26 cellular contexts compared by ENCODE assay signal in genomic region chrX:111543212-111543762, GRCh38. TPM values are rescaled to one million over a fixed set of nuclear protein-coding genes. Genes with fewer than 3 reads are reported as not detected.
"Had no signal": no experiment of that assay in that cellular context is flagged by ENCODE, and none has a peak within 500 bp of the region (broad histone marks: within the 10 kb centered on the region; RNA-seq: fewer than 3 reads in every experiment).

No MANE protein-coding gene starts in this region.

- H3K27ac ChIP-seq: left lung, neutrophil, ovary, prostate gland, testis, vagina had no signal

- H3K27me3 Mint-ChIP-seq: activated CD4-positive, alpha-beta memory T cell treated with anti-CD3 and anti-CD28 coated beads, Interleukin-2, amount 10 ng/mL, durations not matched to agents 7 days and 5 days; activated naive CD8-positive, alpha-beta T cell treated with anti-CD3 and anti-CD28 coated beads, Interleukin-2, amount 10 ng/mL, durations not matched to agents 7 days and 5 days; stimulated activated naive B cell treated with anti-CD40 and anti-IgM and Interleukin-4, amounts not matched to agents 10 μg/mL and 1 μg/mL and 100 μg/mL, for 72 hours had no signal

- ATAC-seq: activated T-cell treated with anti-CD3 and anti-CD28 coated beads, Interleukin-2, amount 50 U/mL, for 72 hours; left lung; natural killer cell; stimulated activated naive B cell treated with anti-CD40 and anti-IgM and Interleukin-4, amounts not matched to agents 10 μg/mL and 1 μg/mL and 100 μg/mL, for 72 hours had no signal

- H3K36me3 ChIP-seq: left lung, neutrophil, ovary, prostate gland, vagina had no signal

- H3K27me3 ChIP-seq: left lung, neutrophil, ovary, testis, vagina had no signal

- H3K4me3 Mint-ChIP-seq: activated CD4-positive, alpha-beta memory T cell treated with anti-CD3 and anti-CD28 coated beads, Interleukin-2, amount 10 ng/mL, durations not matched to agents 7 days and 5 days; activated naive CD4-positive, alpha-beta T cell treated with anti-CD3 and anti-CD28 coated beads for 36 hours; activated naive CD8-positive, alpha-beta T cell treated with anti-CD3 and anti-CD28 coated beads, Interleukin-2, amount 10 ng/mL, durations not matched to agents 7 days and 5 days; activated T-cell treated with anti-CD3 and anti-CD28 coated beads, Interleukin-2, amount 50 U/mL, for 72 hours; natural killer cell; stimulated activated naive B cell treated with anti-CD40 and anti-IgM and Interleukin-4, amounts not matched to agents 10 μg/mL and 1 μg/mL and 100 μg/mL, for 72 hours had no signal

- H3K4me3 ChIP-seq: left lung, ovary, prostate gland, testis, vagina had no signal

- H3K27ac Mint-ChIP-seq: activated CD4-positive, alpha-beta memory T cell treated with anti-CD3 and anti-CD28 coated beads, Interleukin-2, amount 10 ng/mL, durations not matched to agents 7 days and 5 days; activated naive CD4-positive, alpha-beta T cell treated with anti-CD3 and anti-CD28 coated beads for 36 hours; activated naive CD8-positive, alpha-beta T cell treated with anti-CD3 and anti-CD28 coated beads, Interleukin-2, amount 10 ng/mL, durations not matched to agents 7 days and 5 days; activated T-cell treated with anti-CD3 and anti-CD28 coated beads, Interleukin-2, amount 50 U/mL, for 72 hours; natural killer cell; stimulated activated naive B cell treated with anti-CD40 and anti-IgM and Interleukin-4, amounts not matched to agents 10 μg/mL and 1 μg/mL and 100 μg/mL, for 72 hours had no signal

- H3K9me3 ChIP-seq: left lung, neutrophil, ovary, prostate gland, testis, vagina had no signal

- DNase-seq: activated CD4-positive, alpha-beta memory T cell treated with anti-CD3 and anti-CD28 coated beads, Interleukin-2, amount 10 ng/mL, durations not matched to agents 7 days and 5 days; activated CD4-positive, alpha-beta T cell treated with anti-CD3 and anti-CD28 coated beads for 48 hours; activated effector memory CD4-positive, alpha-beta T cell treated with Interleukin-2 at 50 U/mL for 16 hours; activated naive CD4-positive, alpha-beta T cell treated with anti-CD3 and anti-CD28 coated beads for 36 hours; activated naive CD8-positive, alpha-beta T cell treated with anti-CD3 and anti-CD28 coated beads, Interleukin-2, amount 10 ng/mL, durations not matched to agents 7 days and 5 days; activated T-cell treated with anti-CD3 and anti-CD28 coated beads, Interleukin-2, amount 50 U/mL, for 72 hours; amniotic stem cell; foreskin fibroblast; left lung; midbrain; natural killer cell; ovary; stimulated activated CD4-positive, alpha-beta T cell treated with anti-CD3 and anti-CD28 coated beads, Interleukin-2, amount 100 ng/mL, for 48 hours; stimulated activated CD8-positive, alpha-beta memory T cell treated with anti-CD3 and anti-CD28 coated beads, Interleukin-4, amount 100 ng/mL, for 48 hours; stimulated activated naive B cell treated with anti-CD40 and anti-IgM and Interleukin-4, amounts not matched to agents 10 μg/mL and 1 μg/mL and 100 μg/mL, for 72 hours; testis; trophoblast cell had no signal

- H3K4me1 Mint-ChIP-seq: activated CD4-positive, alpha-beta memory T cell treated with anti-CD3 and anti-CD28 coated beads, Interleukin-2, amount 10 ng/mL, durations not matched to agents 7 days and 5 days; activated naive CD8-positive, alpha-beta T cell treated with anti-CD3 and anti-CD28 coated beads, Interleukin-2, amount 10 ng/mL, durations not matched to agents 7 days and 5 days; natural killer cell; stimulated activated naive B cell treated with anti-CD40 and anti-IgM and Interleukin-4, amounts not matched to agents 10 μg/mL and 1 μg/mL and 100 μg/mL, for 72 hours had no signal

- H3K9me3 Mint-ChIP-seq: activated CD4-positive, alpha-beta memory T cell treated with anti-CD3 and anti-CD28 coated beads, Interleukin-2, amount 10 ng/mL, durations not matched to agents 7 days and 5 days; activated naive CD4-positive, alpha-beta T cell treated with anti-CD3 and anti-CD28 coated beads for 36 hours; activated naive CD8-positive, alpha-beta T cell treated with anti-CD3 and anti-CD28 coated beads, Interleukin-2, amount 10 ng/mL, durations not matched to agents 7 days and 5 days; activated T-cell treated with anti-CD3 and anti-CD28 coated beads, Interleukin-2, amount 50 U/mL, for 72 hours; natural killer cell; stimulated activated naive B cell treated with anti-CD40 and anti-IgM and Interleukin-4, amounts not matched to agents 10 μg/mL and 1 μg/mL and 100 μg/mL, for 72 hours had no signal

- H3K36me3 Mint-ChIP-seq: activated naive CD8-positive, alpha-beta T cell treated with anti-CD3 and anti-CD28 coated beads, Interleukin-2, amount 10 ng/mL, durations not matched to agents 7 days and 5 days; natural killer cell; stimulated activated naive B cell treated with anti-CD40 and anti-IgM and Interleukin-4, amounts not matched to agents 10 μg/mL and 1 μg/mL and 100 μg/mL, for 72 hours had no signal

- H3K4me1 ChIP-seq: left lung, prostate gland, testis, vagina had no signal

RNA-seq across cellular contexts. Expression of gene SERTM2, which starts 31.8 kb away (rescaled TPM):
- total RNA-seq: activated CD4-positive, alpha-beta memory T cell treated with anti-CD3 and anti-CD28 coated beads, Interleukin-2, amount 10 ng/mL, durations not matched to agents 7 days and 5 days; activated naive CD8-positive, alpha-beta T cell treated with anti-CD3 and anti-CD28 coated beads, Interleukin-2, amount 10 ng/mL, durations not matched to agents 7 days and 5 days; cerebellum; epithelial cell of proximal tubule; glomerular endothelial cell; kidney epithelial cell; lung microvascular endothelial cell; natural killer cell; T-helper 1 cell treated with Interleukin-12 subunit alpha and Interleukin-12 subunit beta and Interleukin-4 antibody, amounts not matched to agents 30 ng/mL and 1 ng/mL, for 36 hours had no signal
